Comparison of ENCODE assay signal across 10 cellular contexts in genomic region chr18:79677840-79678239, GRCh38. TPM values are rescaled to one million over a fixed set of nuclear protein-coding genes. Genes with fewer than 3 reads are reported as not detected.
DNase-seq lines count a peak whose midpoint lies in the region; ATAC-seq and TF ChIP-seq lines count a peak whose summit lies in the region.
"Had no signal": no experiment of that assay in that cellular context is flagged by ENCODE, and none has a peak within 500 bp of the region (broad histone marks: within the 10 kb centered on the region; RNA-seq: fewer than 3 reads in every experiment).

No MANE protein-coding gene starts in this region.

- H3K9me3 Mint-ChIP-seq in activated naive CD4-positive, alpha-beta T cell treated with anti-CD3 and anti-CD28 coated beads, Interleukin-2, amount 10 ng/mL, durations not matched to agents 7 days and 5 days = peaks cover 13% of the 10 kb centered on the region
- H3K9me3 Mint-ChIP-seq in activated T-helper 1 cell treated with anti-CD3 and anti-CD28 coated beads, Interleukin-12 subunit alpha, Interleukin-12 subunit beta, Interleukin-2, Interleukin-4 antibody, amounts not matched to agents 30 ng/mL and 10 ng/mL and 1 ng/mL, durations not matched to agents 14 hours and 24 hours and 36 hours = peaks cover 5% of the 10 kb centered on the region

- peaks cover 48% of the 10 kb centered on the region for H3K4me1 Mint-ChIP-seq in activated naive CD4-positive, alpha-beta T cell treated with anti-CD3 and anti-CD28 coated beads, Interleukin-2, amount 10 ng/mL, durations not matched to agents 7 days and 5 days
- H3K4me1 Mint-ChIP-seq in activated T-helper 1 cell treated with anti-CD3 and anti-CD28 coated beads, Interleukin-12 subunit alpha, Interleukin-12 subunit beta, Interleukin-2, Interleukin-4 antibody, amounts not matched to agents 30 ng/mL and 10 ng/mL and 1 ng/mL, durations not matched to agents 14 hours and 24 hours and 36 hours (ENCODE audit: low read depth) = peaks cover 45% of the 10 kb centered on the region

- H3K4me3 ChIP-seq in liver (ENCODE audit: low read depth in 1 of 3, low read length in 3 of 3) (no peak overlapping the region), suprapubic skin (peak overlapping the region; percentile 99)

- H3K9me3 ChIP-seq in liver (ENCODE audit: control insufficient read depth in 4 of 4, low read length in 3 of 4) (no peaks in the 10 kb centered on the region), suprapubic skin (no peaks in the 10 kb centered on the region)

- H3K27ac Mint-ChIP-seq in activated naive CD4-positive, alpha-beta T cell treated with anti-CD3 and anti-CD28 coated beads, Interleukin-2, amount 10 ng/mL, durations not matched to agents 7 days and 5 days = peak overlapping the region; percentile 99
- peak overlapping the region; percentile 12 for H3K27ac Mint-ChIP-seq in activated T-helper 1 cell treated with anti-CD3 and anti-CD28 coated beads, Interleukin-12 subunit alpha, Interleukin-12 subunit beta, Interleukin-2, Interleukin-4 antibody, amounts not matched to agents 30 ng/mL and 10 ng/mL and 1 ng/mL, durations not matched to agents 14 hours and 24 hours and 36 hours

- H3K36me3 ChIP-seq in liver (ENCODE audit: control insufficient read depth in 4 of 4, insufficient read depth in 3 of 4, low read depth in 1 of 4, low read length in 3 of 4) (peaks cover 0 to 3% (median 1%) of the 10 kb centered on the region in 4 donors), suprapubic skin (no peaks in the 10 kb centered on the region)

- no peak for TF ChIP-seq POLR2A in suprapubic skin (IDR thresholded peaks at IDR 0.05)

- CTCF ChIA-PET in activated naive CD4-positive, alpha-beta T cell treated with anti-CD3 and anti-CD28 coated beads, Interleukin-2, amount 10 ng/mL, durations not matched to agents 7 days and 5 days (lab: Charles Lee) = interaction anchor here (1.3 kb wide), 1 partner anchor 274 kb away, joined by 3 read pairs; no protein-coding TSS in a partner anchor

- no peak for DNase-seq in activated naive CD4-positive, alpha-beta T cell treated with anti-CD3 and anti-CD28 coated beads, Interleukin-2, amount 10 ng/mL, durations not matched to agents 7 days and 5 days
- no peak for DNase-seq in activated naive CD4-positive, alpha-beta T cell treated with anti-CD3 and anti-CD28 coated beads, Interleukin-2, amount 50 U/mL, for 16 hours
- no peak for DNase-seq in activated T-helper 1 cell treated with anti-CD3 and anti-CD28 coated beads, Interleukin-12 subunit alpha, Interleukin-12 subunit beta, Interleukin-2, Interleukin-4 antibody, amounts not matched to agents 30 ng/mL and 10 ng/mL and 1 ng/mL, durations not matched to agents 14 hours and 24 hours and 36 hours (ENCODE audit: low spot score)
- DNase-seq in suprapubic skin (ENCODE audit: low spot score in 2 of 2) = no peak
- DNase-seq in cortex of kidney (lab: John Stamatoyannopoulos, UW) = no peak
- DNase-seq in 8988T = no peak
- DNase-seq: NCI-H446 treated with DMSO at 0.1 percent for 48 hours had no signal

- intact Hi-C loops in activated T-helper 1 cell treated with anti-CD3 and anti-CD28 coated beads, Interleukin-12 subunit alpha, Interleukin-12 subunit beta, Interleukin-2, Interleukin-4 antibody, amounts not matched to agents 30 ng/mL and 10 ng/mL and 1 ng/mL, durations not matched to agents 14 hours and 24 hours and 36 hours (cut with micrococcal nuclease) = no loop called here

- WGBS in liver = 94% methylated on average over 9 of the region's 9 CpGs
- WGBS in suprapubic skin = 88% methylated on average over 9 of the region's 9 CpGs

- TF ChIP-seq RAD21 in liver (IDR thresholded peaks at IDR 0.05) = no peak

- TF ChIP-seq CTCF in liver (IDR thresholded peaks at IDR 0.05; ENCODE audit: low read depth, low read length, missing input control) (no peak), suprapubic skin (IDR thresholded peaks at IDR 0.05) (no peak)

- ATAC-seq in HG03439 (IDR thresholded peaks at IDR 0.05; ENCODE audit: unreplicated experiment) = no peak
- ATAC-seq: esophagus mucosa had no signal

- H3K4me3 Mint-ChIP-seq in activated naive CD4-positive, alpha-beta T cell treated with anti-CD3 and anti-CD28 coated beads, Interleukin-2, amount 10 ng/mL, durations not matched to agents 7 days and 5 days = peak overlapping the region; percentile 90
- H3K4me3 Mint-ChIP-seq in activated T-helper 1 cell treated with anti-CD3 and anti-CD28 coated beads, Interleukin-12 subunit alpha, Interleukin-12 subunit beta, Interleukin-2, Interleukin-4 antibody, amounts not matched to agents 30 ng/mL and 10 ng/mL and 1 ng/mL, durations not matched to agents 14 hours and 24 hours and 36 hours = peak overlapping the region; percentile 94

- H3K4me1 ChIP-seq in liver (ENCODE audit: control insufficient read depth in 4 of 4, insufficient read depth in 4 of 4, low read length in 3 of 4) (peaks cover 12 to 32% (median 23%) of the 10 kb centered on the region in 4 donors), suprapubic skin (peaks cover 40% of the 10 kb centered on the region)

- H3K27ac ChIP-seq in liver (ENCODE audit: low read depth in 1 of 2, low read length in 2 of 2) (peak overlapping the region; percentile 99 to 100), suprapubic skin (no peak overlapping the region)

- peak overlapping the region in 1 of 2 donors; percentile 30 for H3K9ac ChIP-seq in liver (ENCODE audit: low read depth in 1 of 2, low read length in 2 of 2)

- H3K36me3 Mint-ChIP-seq in activated naive CD4-positive, alpha-beta T cell treated with anti-CD3 and anti-CD28 coated beads, Interleukin-2, amount 10 ng/mL, durations not matched to agents 7 days and 5 days = peaks cover 47% of the 10 kb centered on the region
- peaks cover 14% of the 10 kb centered on the region for H3K36me3 Mint-ChIP-seq in activated T-helper 1 cell treated with anti-CD3 and anti-CD28 coated beads, Interleukin-12 subunit alpha, Interleukin-12 subunit beta, Interleukin-2, Interleukin-4 antibody, amounts not matched to agents 30 ng/mL and 10 ng/mL and 1 ng/mL, durations not matched to agents 14 hours and 24 hours and 36 hours (ENCODE audit: low read depth)

- no peaks in the 10 kb centered on the region for H3K27me3 Mint-ChIP-seq in activated naive CD4-positive, alpha-beta T cell treated with anti-CD3 and anti-CD28 coated beads, Interleukin-2, amount 10 ng/mL, durations not matched to agents 7 days and 5 days
- no peaks in the 10 kb centered on the region for H3K27me3 Mint-ChIP-seq in activated T-helper 1 cell treated with anti-CD3 and anti-CD28 coated beads, Interleukin-12 subunit alpha, Interleukin-12 subunit beta, Interleukin-2, Interleukin-4 antibody, amounts not matched to agents 30 ng/mL and 10 ng/mL and 1 ng/mL, durations not matched to agents 14 hours and 24 hours and 36 hours (ENCODE audit: insufficient read depth)

- no peak for TF ChIP-seq EP300 in suprapubic skin (IDR thresholded peaks at IDR 0.05)

- H3K27me3 ChIP-seq in liver (ENCODE audit: control insufficient read depth in 4 of 4, insufficient read depth in 4 of 4, low read length in 3 of 4) = no peaks in the 10 kb centered on the region
- H3K27me3 ChIP-seq in suprapubic skin = no peaks in the 10 kb centered on the region

TF ChIP-seq in liver, 16 proteins besides CTCF, POLR2A, EP300 and RAD21:
- no peak for TF ChIP-seq MAX (IDR thresholded peaks at IDR 0.05)

RNA-seq across cellular contexts. Expression of gene CTDP1, which starts 1.8 kb away (rescaled TPM):
- 45.9 and 47.2 TPM in 2 replicates for total RNA-seq in activated T-helper 1 cell treated with anti-CD3 and anti-CD28 coated beads, Interleukin-12 subunit alpha, Interleukin-12 subunit beta, Interleukin-2, Interleukin-4 antibody, amounts not matched to agents 30 ng/mL and 10 ng/mL and 1 ng/mL, durations not matched to agents 14 hours and 24 hours and 36 hours
- 10 to 100 TPM; 13.5 to 13.9 TPM for total RNA-seq in liver
- polyA plus RNA-seq in liver = 1 to 10 TPM; 2.7 to 7.6 TPM
- total RNA-seq in suprapubic skin = 10 to 100 TPM; 18.6 to 35.3 (median 27.4) TPM
